In the genomic region with DNA sequence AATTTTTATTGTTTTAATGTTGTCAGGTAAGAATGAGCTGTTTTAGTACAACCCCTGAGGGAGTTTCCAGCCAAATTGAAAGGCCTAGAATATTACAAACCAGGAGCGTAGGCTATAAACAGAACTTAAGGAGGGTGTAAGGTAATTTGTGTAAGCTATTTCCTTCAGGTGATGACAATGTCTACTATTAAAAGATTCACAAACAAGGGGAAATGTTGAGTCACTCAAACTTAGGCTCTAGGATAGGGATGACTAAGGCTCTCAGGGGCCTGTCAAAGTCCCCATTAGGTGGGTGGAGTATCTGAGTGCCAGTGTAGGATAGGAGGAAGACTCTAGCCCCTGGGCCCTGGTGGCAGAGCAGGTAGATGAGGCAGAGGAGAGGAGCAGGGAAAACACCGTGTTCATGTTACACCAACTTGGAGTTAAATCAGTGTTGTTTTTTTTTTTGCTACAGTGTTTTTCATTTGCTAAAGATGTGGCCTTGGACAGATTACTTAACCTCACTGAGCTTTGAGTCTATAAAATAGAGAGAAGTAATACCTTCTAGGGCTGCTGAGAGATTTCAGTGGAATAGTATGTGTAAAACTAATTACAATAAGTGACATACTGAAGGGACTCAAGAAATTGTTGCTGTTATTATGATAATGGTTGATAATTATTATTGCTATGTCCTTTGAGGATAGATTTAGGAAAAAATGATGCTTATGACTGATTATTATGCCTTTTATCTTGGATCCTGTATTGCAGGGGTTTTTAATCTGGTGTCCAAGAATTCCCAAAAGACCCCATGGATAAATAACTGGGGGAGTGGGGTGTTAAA, we compare ENCODE assay signal across 1 cellular context.
TF ChIP-seq lines count a peak whose summit lies in the region.

No MANE protein-coding gene starts in this region.

TF ChIP-seq in HepG2, 621 proteins besides CTCF, POLR2A, EP300 and RAD21 (continued from another document):
- TF ChIP-seq MAFK (conservative IDR thresholded peaks at IDR 0.05 in 1 of 2, IDR thresholded peaks at IDR 0.05 in 1 of 2; ENCODE audit: low read length in 2 of 2) (peak; percentile 33 to 65; a peak in 3 of 4 replicates), MBD4 (IDR thresholded peaks at IDR 0.05; ENCODE audit: borderline replicate concordance, low read length) (peak; percentile 45; the same call in 1 of the 2 replicates), ZSCAN29 (CRISPR knock-in tag; conservative IDR thresholded peaks at IDR 0.05) (0 out of 2 replicates have a peak, but pooled peaks have one; percentile 59), MED13 (CRISPR knock-in tag; IDR thresholded peaks at IDR 0.05) (no peak), THAP11 (CRISPR knock-in tag; IDR thresholded peaks at IDR 0.05) (0 out of 2 replicates have a peak, but pooled peaks have one; percentile 11), ZNF713 (CRISPR knock-in tag; IDR thresholded peaks at IDR 0.05) (no peak), ZBTB8A (CRISPR knock-in tag; IDR thresholded peaks at IDR 0.05; ENCODE audit: borderline replicate concordance, low read depth) (no peak), ZNF644 (CRISPR knock-in tag; IDR thresholded peaks at IDR 0.05; ENCODE audit: low read depth) (peak; percentile 46; the same call in 1 of the 2 replicates), SP5 (CRISPR knock-in tag; IDR thresholded peaks at IDR 0.05; ENCODE audit: borderline replicate concordance, low read depth) (peak; percentile 58), NR2F2 (IDR thresholded peaks at IDR 0.05; ENCODE audit: borderline replicate concordance, low read depth) (0 out of 2 replicates have a peak, but pooled peaks have one; percentile 30), RBM22 (optimal IDR thresholded peaks at IDR 0.05; ENCODE audit: low read length) (peak; percentile 93), ATF7 (IDR thresholded peaks at IDR 0.05) (no peak), ATF7 (CRISPR knock-in tag; IDR thresholded peaks at IDR 0.05) (no peak), CHD4 (IDR thresholded peaks at IDR 0.05; ENCODE audit: borderline replicate concordance, low read length) (0 out of 2 replicates have a peak, but pooled peaks have one; percentile 29), NFE2 (CRISPR knock-in tag; IDR thresholded peaks at IDR 0.05) (no peak), CEBPG (CRISPR knock-in tag; IDR thresholded peaks at IDR 0.05) (0 out of 2 replicates have a peak, but pooled peaks have one; percentile 6), FOSL2 (CRISPR knock-in tag; IDR thresholded peaks at IDR 0.05) (peak; percentile 83), CREB1 (IDR thresholded peaks at IDR 0.05) (no peak), CREB1 (CRISPR knock-in tag; IDR thresholded peaks at IDR 0.05) (peak; percentile 36; the same call in 1 of the 2 replicates), ZFP36L2 (CRISPR knock-in tag; IDR thresholded peaks at IDR 0.05) (no peak), BCL6 (CRISPR knock-in tag; IDR thresholded peaks at IDR 0.05) (0 out of 2 replicates have a peak, but pooled peaks have one; percentile 33), FOXA1 (IDR thresholded peaks at IDR 0.05) (no peak), FOXA1 (CRISPR knock-in tag; IDR thresholded peaks at IDR 0.05) (0 out of 2 replicates have a peak, but pooled peaks have one; percentile 5), FOSL1 (CRISPR knock-in tag; IDR thresholded peaks at IDR 0.05; ENCODE audit: borderline replicate concordance) (peak; percentile 35; the same call in 1 of the 2 replicates), RFX3 (CRISPR knock-in tag; IDR thresholded peaks at IDR 0.05) (no peak), MED1 (CRISPR knock-in tag; IDR thresholded peaks at IDR 0.05) (peak; percentile 60)
- TF ChIP-seq, protein P1, sequence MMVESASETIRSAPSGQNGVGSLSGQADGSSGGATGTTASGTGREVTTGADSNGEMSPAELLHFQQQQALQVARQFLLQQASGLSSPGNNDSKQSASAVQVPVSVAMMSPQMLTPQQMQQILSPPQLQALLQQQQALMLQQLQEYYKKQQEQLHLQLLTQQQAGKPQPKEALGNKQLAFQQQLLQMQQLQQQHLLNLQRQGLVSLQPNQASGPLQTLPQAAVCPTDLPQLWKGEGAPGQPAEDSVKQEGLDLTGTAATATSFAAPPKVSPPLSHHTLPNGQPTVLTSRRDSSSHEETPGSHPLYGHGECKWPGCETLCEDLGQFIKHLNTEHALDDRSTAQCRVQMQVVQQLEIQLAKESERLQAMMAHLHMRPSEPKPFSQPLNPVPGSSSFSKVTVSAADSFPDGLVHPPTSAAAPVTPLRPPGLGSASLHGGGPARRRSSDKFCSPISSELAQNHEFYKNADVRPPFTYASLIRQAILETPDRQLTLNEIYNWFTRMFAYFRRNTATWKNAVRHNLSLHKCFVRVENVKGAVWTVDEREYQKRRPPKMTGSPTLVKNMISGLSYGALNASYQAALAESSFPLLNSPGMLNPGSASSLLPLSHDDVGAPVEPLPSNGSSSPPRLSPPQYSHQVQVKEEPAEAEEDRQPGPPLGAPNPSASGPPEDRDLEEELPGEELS (CRISPR knock-in tag; IDR thresholded peaks at IDR 0.05): peak; percentile 52
- TF ChIP-seq, protein P2, sequence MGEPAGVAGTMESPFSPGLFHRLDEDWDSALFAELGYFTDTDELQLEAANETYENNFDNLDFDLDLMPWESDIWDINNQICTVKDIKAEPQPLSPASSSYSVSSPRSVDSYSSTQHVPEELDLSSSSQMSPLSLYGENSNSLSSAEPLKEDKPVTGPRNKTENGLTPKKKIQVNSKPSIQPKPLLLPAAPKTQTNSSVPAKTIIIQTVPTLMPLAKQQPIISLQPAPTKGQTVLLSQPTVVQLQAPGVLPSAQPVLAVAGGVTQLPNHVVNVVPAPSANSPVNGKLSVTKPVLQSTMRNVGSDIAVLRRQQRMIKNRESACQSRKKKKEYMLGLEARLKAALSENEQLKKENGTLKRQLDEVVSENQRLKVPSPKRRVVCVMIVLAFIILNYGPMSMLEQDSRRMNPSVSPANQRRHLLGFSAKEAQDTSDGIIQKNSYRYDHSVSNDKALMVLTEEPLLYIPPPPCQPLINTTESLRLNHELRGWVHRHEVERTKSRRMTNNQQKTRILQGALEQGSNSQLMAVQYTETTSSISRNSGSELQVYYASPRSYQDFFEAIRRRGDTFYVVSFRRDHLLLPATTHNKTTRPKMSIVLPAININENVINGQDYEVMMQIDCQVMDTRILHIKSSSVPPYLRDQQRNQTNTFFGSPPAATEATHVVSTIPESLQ (CRISPR knock-in tag; conservative IDR thresholded peaks at IDR 0.05): no peak
- TF ChIP-seq, protein P3, sequence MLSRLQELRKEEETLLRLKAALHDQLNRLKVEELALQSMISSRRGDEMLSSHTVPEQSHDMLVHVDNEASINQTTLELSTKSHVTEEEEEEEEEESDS (CRISPR knock-in tag; IDR thresholded peaks at IDR 0.05; ENCODE audit: borderline replicate concordance): no peak
- TF ChIP-seq, protein P4, sequence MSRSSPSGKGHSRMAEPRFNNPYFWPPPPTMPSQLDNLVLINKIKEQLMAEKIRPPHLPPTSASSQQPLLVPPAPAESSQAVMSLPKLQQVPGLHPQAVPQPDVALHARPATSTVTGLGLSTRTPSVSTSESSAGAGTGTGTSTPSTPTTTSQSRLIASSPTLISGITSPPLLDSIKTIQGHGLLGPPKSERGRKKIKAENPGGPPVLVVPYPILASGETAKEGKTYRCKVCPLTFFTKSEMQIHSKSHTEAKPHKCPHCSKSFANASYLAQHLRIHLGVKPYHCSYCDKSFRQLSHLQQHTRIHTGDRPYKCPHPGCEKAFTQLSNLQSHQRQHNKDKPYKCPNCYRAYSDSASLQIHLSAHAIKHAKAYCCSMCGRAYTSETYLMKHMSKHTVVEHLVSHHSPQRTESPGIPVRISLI (CRISPR knock-in tag; IDR thresholded peaks at IDR 0.05; ENCODE audit: borderline replicate concordance): peak; percentile 73; the same call in 1 of the 2 replicates
- TF ChIP-seq, protein P5, sequence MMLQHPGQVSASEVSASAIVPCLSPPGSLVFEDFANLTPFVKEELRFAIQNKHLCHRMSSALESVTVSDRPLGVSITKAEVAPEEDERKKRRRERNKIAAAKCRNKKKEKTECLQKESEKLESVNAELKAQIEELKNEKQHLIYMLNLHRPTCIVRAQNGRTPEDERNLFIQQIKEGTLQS (CRISPR knock-in tag; IDR thresholded peaks at IDR 0.05): no peak
- TF ChIP-seq, protein P6, sequence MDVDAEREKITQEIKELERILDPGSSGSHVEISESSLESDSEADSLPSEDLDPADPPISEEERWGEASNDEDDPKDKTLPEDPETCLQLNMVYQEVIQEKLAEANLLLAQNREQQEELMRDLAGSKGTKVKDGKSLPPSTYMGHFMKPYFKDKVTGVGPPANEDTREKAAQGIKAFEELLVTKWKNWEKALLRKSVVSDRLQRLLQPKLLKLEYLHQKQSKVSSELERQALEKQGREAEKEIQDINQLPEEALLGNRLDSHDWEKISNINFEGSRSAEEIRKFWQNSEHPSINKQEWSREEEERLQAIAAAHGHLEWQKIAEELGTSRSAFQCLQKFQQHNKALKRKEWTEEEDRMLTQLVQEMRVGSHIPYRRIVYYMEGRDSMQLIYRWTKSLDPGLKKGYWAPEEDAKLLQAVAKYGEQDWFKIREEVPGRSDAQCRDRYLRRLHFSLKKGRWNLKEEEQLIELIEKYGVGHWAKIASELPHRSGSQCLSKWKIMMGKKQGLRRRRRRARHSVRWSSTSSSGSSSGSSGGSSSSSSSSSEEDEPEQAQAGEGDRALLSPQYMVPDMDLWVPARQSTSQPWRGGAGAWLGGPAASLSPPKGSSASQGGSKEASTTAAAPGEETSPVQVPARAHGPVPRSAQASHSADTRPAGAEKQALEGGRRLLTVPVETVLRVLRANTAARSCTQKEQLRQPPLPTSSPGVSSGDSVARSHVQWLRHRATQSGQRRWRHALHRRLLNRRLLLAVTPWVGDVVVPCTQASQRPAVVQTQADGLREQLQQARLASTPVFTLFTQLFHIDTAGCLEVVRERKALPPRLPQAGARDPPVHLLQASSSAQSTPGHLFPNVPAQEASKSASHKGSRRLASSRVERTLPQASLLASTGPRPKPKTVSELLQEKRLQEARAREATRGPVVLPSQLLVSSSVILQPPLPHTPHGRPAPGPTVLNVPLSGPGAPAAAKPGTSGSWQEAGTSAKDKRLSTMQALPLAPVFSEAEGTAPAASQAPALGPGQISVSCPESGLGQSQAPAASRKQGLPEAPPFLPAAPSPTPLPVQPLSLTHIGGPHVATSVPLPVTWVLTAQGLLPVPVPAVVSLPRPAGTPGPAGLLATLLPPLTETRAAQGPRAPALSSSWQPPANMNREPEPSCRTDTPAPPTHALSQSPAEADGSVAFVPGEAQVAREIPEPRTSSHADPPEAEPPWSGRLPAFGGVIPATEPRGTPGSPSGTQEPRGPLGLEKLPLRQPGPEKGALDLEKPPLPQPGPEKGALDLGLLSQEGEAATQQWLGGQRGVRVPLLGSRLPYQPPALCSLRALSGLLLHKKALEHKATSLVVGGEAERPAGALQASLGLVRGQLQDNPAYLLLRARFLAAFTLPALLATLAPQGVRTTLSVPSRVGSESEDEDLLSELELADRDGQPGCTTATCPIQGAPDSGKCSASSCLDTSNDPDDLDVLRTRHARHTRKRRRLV (CRISPR knock-in tag; IDR thresholded peaks at IDR 0.05): no peak
- TF ChIP-seq, protein P7, sequence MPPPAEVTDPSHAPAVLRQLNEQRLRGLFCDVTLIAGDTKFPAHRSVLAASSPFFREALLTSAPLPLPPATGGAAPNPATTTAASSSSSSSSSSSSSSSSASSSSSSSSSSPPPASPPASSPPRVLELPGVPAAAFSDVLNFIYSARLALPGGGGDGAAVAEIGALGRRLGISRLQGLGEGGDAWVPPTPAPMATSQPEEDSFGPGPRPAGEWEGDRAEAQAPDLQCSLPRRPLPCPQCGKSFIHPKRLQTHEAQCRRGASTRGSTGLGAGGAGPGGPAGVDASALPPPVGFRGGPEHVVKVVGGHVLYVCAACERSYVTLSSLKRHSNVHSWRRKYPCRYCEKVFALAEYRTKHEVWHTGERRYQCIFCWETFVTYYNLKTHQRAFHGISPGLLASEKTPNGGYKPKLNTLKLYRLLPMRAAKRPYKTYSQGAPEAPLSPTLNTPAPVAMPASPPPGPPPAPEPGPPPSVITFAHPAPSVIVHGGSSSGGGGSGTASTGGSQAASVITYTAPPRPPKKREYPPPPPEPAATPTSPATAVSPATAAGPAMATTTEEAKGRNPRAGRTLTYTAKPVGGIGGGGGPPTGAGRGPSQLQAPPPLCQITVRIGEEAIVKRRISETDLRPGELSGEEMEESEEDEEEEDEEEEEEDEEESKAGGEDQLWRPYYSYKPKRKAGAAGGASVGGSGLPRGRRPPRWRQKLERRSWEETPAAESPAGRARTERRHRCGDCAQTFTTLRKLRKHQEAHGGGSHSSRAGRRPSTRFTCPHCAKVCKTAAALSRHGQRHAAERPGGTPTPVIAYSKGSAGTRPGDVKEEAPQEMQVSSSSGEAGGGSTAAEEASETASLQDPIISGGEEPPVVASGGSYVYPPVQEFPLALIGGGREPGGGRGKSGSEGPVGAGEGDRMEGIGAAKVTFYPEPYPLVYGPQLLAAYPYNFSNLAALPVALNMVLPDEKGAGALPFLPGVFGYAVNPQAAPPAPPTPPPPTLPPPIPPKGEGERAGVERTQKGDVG (CRISPR knock-in tag; IDR thresholded peaks at IDR 0.05; ENCODE audit: borderline replicate concordance): no peak
- TF ChIP-seq, protein P8, sequence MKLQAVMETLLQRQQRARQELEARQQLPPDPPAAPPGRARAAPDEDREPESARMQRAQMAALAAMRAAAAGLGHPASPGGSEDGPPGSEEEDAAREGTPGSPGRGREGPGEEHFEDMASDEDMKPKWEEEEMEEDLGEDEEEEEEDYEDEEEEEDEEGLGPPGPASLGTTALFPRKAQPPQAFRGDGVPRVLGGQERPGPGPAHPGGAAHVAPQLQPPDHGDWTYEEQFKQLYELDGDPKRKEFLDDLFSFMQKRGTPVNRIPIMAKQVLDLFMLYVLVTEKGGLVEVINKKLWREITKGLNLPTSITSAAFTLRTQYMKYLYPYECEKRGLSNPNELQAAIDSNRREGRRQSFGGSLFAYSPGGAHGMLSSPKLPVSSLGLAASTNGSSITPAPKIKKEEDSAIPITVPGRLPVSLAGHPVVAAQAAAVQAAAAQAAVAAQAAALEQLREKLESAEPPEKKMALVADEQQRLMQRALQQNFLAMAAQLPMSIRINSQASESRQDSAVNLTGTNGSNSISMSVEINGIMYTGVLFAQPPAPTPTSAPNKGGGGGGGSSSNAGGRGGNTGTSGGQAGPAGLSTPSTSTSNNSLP (IDR thresholded peaks at IDR 0.05; ENCODE audit: low read depth, low read length): 0 out of 2 replicates have a peak, but pooled peaks have one; percentile 23
- TF ChIP-seq, protein P9, sequence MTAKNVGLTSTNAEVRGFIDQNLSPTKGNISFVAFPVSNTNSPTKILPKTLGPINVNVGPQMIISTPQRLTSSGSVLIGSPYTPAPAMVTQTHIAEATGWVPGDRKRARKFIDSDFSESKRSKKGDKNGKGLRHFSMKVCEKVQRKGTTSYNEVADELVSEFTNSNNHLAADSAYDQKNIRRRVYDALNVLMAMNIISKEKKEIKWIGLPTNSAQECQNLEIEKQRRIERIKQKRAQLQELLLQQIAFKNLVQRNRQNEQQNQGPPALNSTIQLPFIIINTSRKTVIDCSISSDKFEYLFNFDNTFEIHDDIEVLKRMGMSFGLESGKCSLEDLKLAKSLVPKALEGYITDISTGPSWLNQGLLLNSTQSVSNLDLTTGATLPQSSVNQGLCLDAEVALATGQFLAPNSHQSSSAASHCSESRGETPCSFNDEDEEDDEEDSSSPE (CRISPR knock-in tag; IDR thresholded peaks at IDR 0.05): no peak
